ENCODE assay signal across 17 cellular contexts in genomic region chr10:55283041-55283440, GRCh38.
"Had no signal": no experiment of that assay in that cellular context is flagged by ENCODE, and none has a peak within 500 bp of the region (broad histone marks: within the 10 kb centered on the region; RNA-seq: fewer than 3 reads in every experiment).

No MANE protein-coding gene starts in this region.

- H3K27ac ChIP-seq: ascending aorta, cardiac muscle cell, foreskin keratinocyte, left ventricle myocardium inferior, neutrophil, stomach, testis, upper lobe of left lung had no signal

- H3K27me3 ChIP-seq: ascending aorta, cardiac muscle cell, foreskin keratinocyte, neutrophil, stomach, testis, upper lobe of left lung had no signal

- H3K4me1 ChIP-seq: ascending aorta, foreskin keratinocyte, left ventricle myocardium inferior, stomach, testis, upper lobe of left lung had no signal

- DNase-seq: activated CD4-positive, alpha-beta T cell treated with anti-CD3 and anti-CD28 coated beads, Interleukin-2, amount 10 ng/mL, durations not matched to agents 7 days and 5 days; activated CD8-positive, alpha-beta memory T cell treated with anti-CD3 and anti-CD28 coated beads for 24 hours; activated naive CD8-positive, alpha-beta T cell treated with anti-CD3 and anti-CD28 coated beads, Interleukin-2, amount 10 ng/mL, durations not matched to agents 7 days and 5 days; head of caudate nucleus; left ventricle myocardium inferior; mesendoderm; natural killer cell; retina; stimulated activated CD4-positive, alpha-beta T cell treated with anti-CD3 and anti-CD28 coated beads, Interleukin-12 subunit alpha, Interleukin-12 subunit beta, amount 100 ng/mL, for 4 hours; stimulated activated CD4-positive, alpha-beta T cell treated with anti-CD3 and anti-CD28 coated beads, Interleukin-2, amount 100 ng/mL, for 24 hours; stomach; testis; upper lobe of left lung had no signal

- H3K36me3 ChIP-seq: ascending aorta, cardiac muscle cell, left ventricle myocardium inferior, neutrophil, stomach, upper lobe of left lung had no signal

- H3K4me3 ChIP-seq: ascending aorta, cardiac muscle cell, left ventricle myocardium inferior, stomach, testis, upper lobe of left lung had no signal

- H3K9me3 ChIP-seq: ascending aorta, neutrophil, testis, upper lobe of left lung had no signal
